In genomic region chr4:3436798-3437581, GRCh38 we compare ENCODE assay signal across 9 cellular contexts. TPM values are rescaled to one million over a fixed set of nuclear protein-coding genes. Genes with fewer than 3 reads are reported as not detected.
DNase-seq lines count a peak whose midpoint lies in the region; ATAC-seq and TF ChIP-seq lines count a peak whose summit lies in the region.
"Had no signal": no experiment of that assay in that cellular context is flagged by ENCODE, and none has a peak within 500 bp of the region (broad histone marks: within the 10 kb centered on the region; RNA-seq: fewer than 3 reads in every experiment).

No MANE protein-coding gene starts in this region.

- H3K36me3 Mint-ChIP-seq in immature natural killer cell: no peaks in the 10 kb centered on the region

- no peak overlapping the region for H3K27ac Mint-ChIP-seq in immature natural killer cell

- CTCF ChIA-PET in Panc1 (lab: Charles Lee): no interaction called here

- peaks cover 0 to 2% (median 1%) of the 10 kb centered on the region in 3 donors for H3K27me3 Mint-ChIP-seq in immature natural killer cell (ENCODE audit: low read depth in 3 of 3)

- no peak overlapping the region for H3K4me3 Mint-ChIP-seq in immature natural killer cell

- H3K27me3 ChIP-seq in right atrium auricular region (no peaks in the 10 kb centered on the region), Panc1 (ENCODE audit: control insufficient read depth, insufficient read depth, low read length) (no peaks in the 10 kb centered on the region), vagina (no peaks in the 10 kb centered on the region)

- POLR2A ChIA-PET in Panc1 (lab: Charles Lee): no interaction called here

- no peak overlapping the region for H3K27ac ChIP-seq in right atrium auricular region
- H3K27ac ChIP-seq in Panc1 (ENCODE audit: low read length): no peak overlapping the region; the same call in 1 of the 2 replicates
- H3K27ac ChIP-seq in vagina: peak overlapping the region; percentile 20

- no TSS peak for BruUV-seq in Panc1 (replicated peaks; lab: Mats Ljungman, UMichigan)

- TF ChIP-seq CTCF in right atrium auricular region (IDR thresholded peaks at IDR 0.05) (no peak), Panc1 (IDR thresholded peaks at IDR 0.05) (no peak), fibroblast of villous mesenchyme (IDR thresholded peaks at IDR 0.05; ENCODE audit: insufficient read depth, low read depth, low read length) (no peak), vagina (IDR thresholded peaks at IDR 0.05) (no peak)

- no peaks in the 10 kb centered on the region for H3K4me1 Mint-ChIP-seq in immature natural killer cell

- H3K4me3 ChIP-seq in right atrium auricular region: no peak overlapping the region
- H3K4me3 ChIP-seq in Panc1 (ENCODE audit: low read depth in 2 of 2, low read length in 2 of 2): no peak overlapping the region
- no peak overlapping the region for H3K4me3 ChIP-seq in fibroblast of villous mesenchyme (ENCODE audit: low read depth, low read length)
- no peak overlapping the region for H3K4me3 ChIP-seq in vagina

- H3K9me3 ChIP-seq in right atrium auricular region (no peaks in the 10 kb centered on the region), Panc1 (ENCODE audit: control insufficient read depth, insufficient read depth, low read depth, low read length) (no peaks in the 10 kb centered on the region), vagina (no peaks in the 10 kb centered on the region)

- intact Hi-C loops in Right ventricle myocardium superior (cut with DNase I) (no loop called here), Panc1 (cut with micrococcal nuclease; ENCODE audit: unreplicated experiment) (no loop called here), vagina (cut with DNase I) (no loop called here)

- H3K36me3 ChIP-seq in right atrium auricular region: no peaks in the 10 kb centered on the region
- no peaks in the 10 kb centered on the region for H3K36me3 ChIP-seq in Panc1 (ENCODE audit: control insufficient read depth, insufficient read depth, low read length)
- H3K36me3 ChIP-seq in vagina: no peaks in the 10 kb centered on the region

- no peak for TF ChIP-seq POLR2A in vagina (IDR thresholded peaks at IDR 0.05)

- DNase-seq in Right ventricle myocardium superior (peak; percentile 39), right atrium auricular region (ENCODE audit: low spot score) (no peak), Panc1 (ENCODE audit: low read depth, low spot score) (no peak), fibroblast of villous mesenchyme (ENCODE audit: low read depth) (peak; percentile 36), vagina (ENCODE audit: extremely low spot score in 2 of 2) (no peak), NCI-H82 treated with DMSO at 0.1 percent for 48 hours (lab: John Stamatoyannopoulos, UW; ENCODE audit: unreplicated experiment) (no peak), immature natural killer cell (no peak)

- in situ Hi-C loops in Panc1 (cut with HindIII; ENCODE audit: low pct_unique_long_range_greater_than_20kb, low sequenced_read_pairs): no loop called here

- no peaks in the 10 kb centered on the region for H3K4me1 ChIP-seq in right atrium auricular region
- peaks cover 9% of the 10 kb centered on the region; the same call in 1 of the 2 replicates for H3K4me1 ChIP-seq in Panc1 (ENCODE audit: control insufficient read depth, insufficient read depth, low read length)
- peaks cover 28% of the 10 kb centered on the region for H3K4me1 ChIP-seq in vagina

- ATAC-seq in Right ventricle myocardium superior (ENCODE audit: poor library complexity) (no peak), Panc1 (peak; percentile 83), GM21447 (IDR thresholded peaks at IDR 0.05; ENCODE audit: unreplicated experiment) (no peak)

- peaks cover 0 to 1% (median 0%) of the 10 kb centered on the region in 6 donors for H3K9me3 Mint-ChIP-seq in immature natural killer cell

RNA-seq across cellular contexts. Expression of gene HGFAC, which starts 4.8 kb away (rescaled TPM):
- total RNA-seq in Right ventricle myocardium superior (1.9 TPM), right atrium auricular region (not detected), Panc1 (2021; ENCODE audit: unreplicated experiment) (0.59 TPM), fibroblast of villous mesenchyme (not detected in 2 replicates), vagina (not detected)
- polyA plus RNA-seq in Panc1 (2012; ENCODE audit: insufficient read length): 0.55 TPM
- not detected for polyA plus RNA-seq in immature natural killer cell
- total RNA-seq: epithelial cell of proximal tubule had no signal

RNA-seq across cellular contexts. Expression of gene DOK7, which starts 26.1 kb away (rescaled TPM):
- total RNA-seq in Right ventricle myocardium superior (33.7 TPM), right atrium auricular region (10 to 100 TPM; 31.0 to 68.9 TPM), Panc1 (2021; ENCODE audit: unreplicated experiment) (2.4 TPM), fibroblast of villous mesenchyme (not detected in 2 replicates), vagina (4.7 TPM)
- 1.9 TPM for polyA plus RNA-seq in Panc1 (2012; ENCODE audit: insufficient read length)
- polyA plus RNA-seq in immature natural killer cell: 1 to 10 TPM in 2 of 3 donors, not detected in 1; 4.2 to 4.8 TPM

Comparison
In these comparisons a context has a peak if more than half of its experiments do, and no peak if none do; other contexts are left out.
1. DNase-seq: peak in Right ventricle myocardium superior (single experiment) and fibroblast of villous mesenchyme (single experiment); none in right atrium auricular region (single experiment), Panc1 (single experiment), vagina (0 of 2), NCI-H82 treated with DMSO at 0.1 percent for 48 hours (single experiment) and immature natural killer cell (0 of 3).